In genomic region chr19:873084-874019, GRCh38 we compare ENCODE assay signal across 8 cellular contexts. TPM values are rescaled to one million over a fixed set of nuclear protein-coding genes. Genes with fewer than 3 reads are reported as not detected.
DNase-seq lines count a peak whose midpoint lies in the region; ATAC-seq and TF ChIP-seq lines count a peak whose summit lies in the region.

No MANE protein-coding gene starts in this region.

- H3K4me1 Mint-ChIP-seq in naive thymus-derived CD8-positive, alpha-beta T cell = peaks cover 6 to 15% (median 11%) of the 10 kb centered on the region in 4 donors

- DNase-seq in GM23248 (peak; percentile 76), DMS53 treated with DMSO at 0.1 percent for 48 hours (lab: John Stamatoyannopoulos, UW; ENCODE audit: unreplicated experiment) (no peak)
- peak; percentile 64 for DNase-seq in activated naive CD4-positive, alpha-beta T cell treated with Interleukin-2 at 50 U/mL for 16 hours
- peak; percentile 49 to 93 (median 74) for DNase-seq in naive thymus-derived CD8-positive, alpha-beta T cell

- ATAC-seq in SK-N-SH treated with all-trans-retinoic acid at 6 μM for 48 hours (peak; percentile 18; the same call in 1 of the 3 replicates), GM18861 (IDR thresholded peaks at IDR 0.05; ENCODE audit: unreplicated experiment) (no peak), GM18868 (IDR thresholded peaks at IDR 0.05; ENCODE audit: unreplicated experiment) (no peak), GM21619 (IDR thresholded peaks at IDR 0.05; ENCODE audit: unreplicated experiment) (no peak)
- ATAC-seq in naive thymus-derived CD8-positive, alpha-beta T cell = peak; percentile 73 to 86

- H3K27me3 Mint-ChIP-seq in naive thymus-derived CD8-positive, alpha-beta T cell = peaks cover 0 to 2% (median 0%) of the 10 kb centered on the region in 5 donors

- POLR2A ChIA-PET in naive thymus-derived CD8-positive, alpha-beta T cell (lab: Charles Lee) = interaction anchor here (0.6 to 3.3 kb wide), 17 partner anchors 9 to 321 kb away, joined by 3 to 23 read pairs (median 6); partner anchors contain the start of genes ARHGAP45, MED16, R3HDM4 and RNU6-9

- peak overlapping the region in 7 of 10 donors; percentile 11 to 84 (median 59) for H3K27ac Mint-ChIP-seq in naive thymus-derived CD8-positive, alpha-beta T cell

- in situ Hi-C loops in GM23248 (cut with MboI) = no loop called here

- H3F3A ChIP-seq in GM23248 (ENCODE audit: insufficient read depth) = peaks cover 6% of the 10 kb centered on the region; the same call in 1 of the 2 replicates

- no peaks in the 10 kb centered on the region for H3K27me3 ChIP-seq in GM23248 (replicated peaks; ENCODE audit: insufficient read depth)

- no peaks in the 10 kb centered on the region for H3K9me3 ChIP-seq in GM23248 (ENCODE audit: low read depth)

- H2AFZ ChIP-seq in GM23248 = no peak overlapping the region

- no peak overlapping the region for H3K4me2 ChIP-seq in GM23248 (ENCODE audit: unreplicated experiment)

- peak overlapping the region in 6 of 10 donors; percentile 37 to 82 (median 68) for H3K4me3 Mint-ChIP-seq in naive thymus-derived CD8-positive, alpha-beta T cell

- WGBS in GM23248 (ENCODE audit: low coverage in 1 of 2, low lambda C conversion rate in 2 of 2, missing lambda C conversion rate in 2 of 2), 2 experiments = 92 to 96% methylated on average over 20 to 37 of the region's 38 CpGs

- H4K20me1 ChIP-seq in GM23248 (ENCODE audit: insufficient read depth) = no peaks in the 10 kb centered on the region

- H3K9me3 Mint-ChIP-seq in naive thymus-derived CD8-positive, alpha-beta T cell = no peaks in the 10 kb centered on the region

- H3K36me3 ChIP-seq in GM23248 (ENCODE audit: low read depth) = no peaks in the 10 kb centered on the region

- H3K9me2 ChIP-seq in GM23248 (ENCODE audit: insufficient read depth) = no peaks in the 10 kb centered on the region

- H3K79me2 ChIP-seq in GM23248 (ENCODE audit: insufficient read depth) = no peaks in the 10 kb centered on the region

- no peak overlapping the region for H3K27ac ChIP-seq in GM23248

- peaks cover 14% of the 10 kb centered on the region for H3K4me1 ChIP-seq in GM23248 (ENCODE audit: insufficient read depth)

- H3K9ac ChIP-seq in GM23248 = no peak overlapping the region

- H3K36me3 Mint-ChIP-seq in naive thymus-derived CD8-positive, alpha-beta T cell = peaks cover 0 to 23% (median 4%) of the 10 kb centered on the region in 3 donors

- no peak overlapping the region for H3K4me3 ChIP-seq in GM23248

TF ChIP-seq in SK-N-SH treated with all-trans-retinoic acid at 6 μM for 48 hours, 23 proteins besides CTCF, POLR2A, EP300 and RAD21:
- TF ChIP-seq ZFP3 (CRISPR knock-in tag; IDR thresholded peaks at IDR 0.05) (no peak), ZNF8 (CRISPR knock-in tag; IDR thresholded peaks at IDR 0.05) (no peak), GLIS3 (CRISPR knock-in tag; IDR thresholded peaks at IDR 0.05) (no peak), OSR1 (CRISPR knock-in tag; IDR thresholded peaks at IDR 0.05) (no peak), PPARA (CRISPR knock-in tag; IDR thresholded peaks at IDR 0.05; ENCODE audit: borderline replicate concordance) (no peak), ZC3H10 (CRISPR knock-in tag; IDR thresholded peaks at IDR 0.05) (no peak), CSDC2 (CRISPR knock-in tag; IDR thresholded peaks at IDR 0.05) (no peak), ZNF70 (CRISPR knock-in tag; IDR thresholded peaks at IDR 0.05) (no peak)

RNA-seq across cellular contexts. Expression of gene CFD, which starts 13.9 kb away (rescaled TPM):
- total RNA-seq in GM23248 (2014; rRNA removed; shearing (Covaris generic)) = 3.2 and 5.7 TPM in 2 replicates
- 4.9 and 5.2 TPM in 2 replicates for polyA plus RNA-seq in GM23248 (2016; fragmentation: Nextera tagmentation; extraction: Ambion mirVana)
- total RNA-seq in naive thymus-derived CD8-positive, alpha-beta T cell = 1 to 10 TPM; 2.4 to 3.9 TPM
- 1 to 10 TPM; 3.6 to 10.0 (median 4.3) TPM for polyA plus RNA-seq in naive thymus-derived CD8-positive, alpha-beta T cell

RNA-seq across cellular contexts. Expression of gene MED16, which starts 19.6 kb away (rescaled TPM):
- 20.9 and 26.6 TPM in 2 replicates for total RNA-seq in GM23248 (2014; rRNA removed; shearing (Covaris generic))
- polyA plus RNA-seq in GM23248 (2016; fragmentation: Nextera tagmentation; extraction: Ambion mirVana) = 66.5 and 66.9 TPM in 2 replicates
- total RNA-seq in naive thymus-derived CD8-positive, alpha-beta T cell = 10 to 100 TPM; 65.9 to 68.8 TPM
- polyA plus RNA-seq in naive thymus-derived CD8-positive, alpha-beta T cell = 100 to 1,000 TPM in 1 of 3 donors, 10 to 100 TPM in 2; 54.3 to 117 (median 72.4) TPM

RNA-seq across cellular contexts. Expression of gene RNU6-9, which starts 19.9 kb away (rescaled TPM):
- not detected in 2 replicates for total RNA-seq in GM23248 (2014; rRNA removed; shearing (Covaris generic))
- not detected in 2 replicates for polyA plus RNA-seq in GM23248 (2016; fragmentation: Nextera tagmentation; extraction: Ambion mirVana)
- total RNA-seq in naive thymus-derived CD8-positive, alpha-beta T cell = not detected
- not detected for polyA plus RNA-seq in naive thymus-derived CD8-positive, alpha-beta T cell

RNA-seq across cellular contexts. Expression of gene ELANE, which starts 21.2 kb away (rescaled TPM):
- 1.4 TPM in 1 of 2 replicates, not detected in the other for total RNA-seq in GM23248 (2014; rRNA removed; shearing (Covaris generic))
- polyA plus RNA-seq in GM23248 (2016; fragmentation: Nextera tagmentation; extraction: Ambion mirVana) = 0.20 and 0.34 TPM in 2 replicates
- total RNA-seq in naive thymus-derived CD8-positive, alpha-beta T cell = not detected
- polyA plus RNA-seq in naive thymus-derived CD8-positive, alpha-beta T cell = not detected

RNA-seq across cellular contexts. Expression of gene PRTN3, which starts 32.6 kb away (rescaled TPM):
- not detected in 2 replicates for total RNA-seq in GM23248 (2014; rRNA removed; shearing (Covaris generic))
- not detected in 2 replicates for polyA plus RNA-seq in GM23248 (2016; fragmentation: Nextera tagmentation; extraction: Ambion mirVana)
- total RNA-seq in naive thymus-derived CD8-positive, alpha-beta T cell = not detected
- not detected for polyA plus RNA-seq in naive thymus-derived CD8-positive, alpha-beta T cell

Comparison
In these comparisons a context has a peak if more than half of its experiments do, and no peak if none do; other contexts are left out.
1. ATAC-seq: peak in SK-N-SH treated with all-trans-retinoic acid at 6 μM for 48 hours (single experiment) and naive thymus-derived CD8-positive, alpha-beta T cell (2 of 2); none in GM18861 (single experiment), GM18868 (single experiment) and GM21619 (single experiment).